Comparison of ENCODE assay signal across 1 cellular context in genomic region chr1:178725603-178726517, GRCh38.
TF ChIP-seq lines count a peak whose summit lies in the region.

No MANE protein-coding gene starts in this region.

TF ChIP-seq in HepG2, 621 proteins besides CTCF, POLR2A, EP300 and RAD21 (continued from another document and continues in another):
- TF ChIP-seq MNT (IDR thresholded peaks at IDR 0.05), result no peak
- no peak for TF ChIP-seq GFI1 (CRISPR knock-in tag; IDR thresholded peaks at IDR 0.05; ENCODE audit: borderline replicate concordance)
- TF ChIP-seq GLMP (CRISPR knock-in tag; IDR thresholded peaks at IDR 0.05; ENCODE audit: borderline replicate concordance), result no peak
- peak; percentile 30; the same call in 1 of the 2 replicates for TF ChIP-seq ZNF704 (CRISPR knock-in tag; IDR thresholded peaks at IDR 0.05; ENCODE audit: borderline replicate concordance)
- no peak for TF ChIP-seq RFX5 (IDR thresholded peaks at IDR 0.05; ENCODE audit: low read depth, low read length)
- TF ChIP-seq RORA (CRISPR knock-in tag; IDR thresholded peaks at IDR 0.05), result no peak
- TF ChIP-seq RBFOX2 (IDR thresholded peaks at IDR 0.05; ENCODE audit: low read depth, low read length), result peak; percentile 77
- peak; percentile 8 for TF ChIP-seq TBL1XR1 (IDR thresholded peaks at IDR 0.05; ENCODE audit: borderline replicate concordance, low read length, partially characterized antibody)
- TF ChIP-seq ZNF326 (CRISPR knock-in tag; IDR thresholded peaks at IDR 0.05; ENCODE audit: borderline replicate concordance), result no peak
- no peak for TF ChIP-seq ARHGAP35 (CRISPR knock-in tag; IDR thresholded peaks at IDR 0.05; ENCODE audit: borderline replicate concordance)
- no peak for TF ChIP-seq TEF (CRISPR knock-in tag; IDR thresholded peaks at IDR 0.05)
- peak; percentile 22; the same call in 1 of the 2 replicates for TF ChIP-seq PITX1 (CRISPR knock-in tag; IDR thresholded peaks at IDR 0.05)
- no peak for TF ChIP-seq MAFF (IDR thresholded peaks at IDR 0.05; ENCODE audit: low read depth, low read length)
- TF ChIP-seq ZNF407 (CRISPR knock-in tag; IDR thresholded peaks at IDR 0.05; ENCODE audit: not compliant biosample characterization), result no peak
- TF ChIP-seq ZBTB7B (CRISPR knock-in tag; IDR thresholded peaks at IDR 0.05), result 0 out of 2 replicates have a peak, but pooled peaks have one; percentile 39
- peak; percentile 48; the same call in 1 of the 2 replicates for TF ChIP-seq MEIS2 (CRISPR knock-in tag; IDR thresholded peaks at IDR 0.05)
- no peak for TF ChIP-seq ZNF550 (CRISPR knock-in tag; IDR thresholded peaks at IDR 0.05; ENCODE audit: borderline replicate concordance)
- TF ChIP-seq ATF1 (CRISPR knock-in tag; IDR thresholded peaks at IDR 0.05), result peak; percentile 23; the same call in 1 of the 2 replicates
- TF ChIP-seq ZNF75D (CRISPR knock-in tag; IDR thresholded peaks at IDR 0.05; ENCODE audit: borderline replicate concordance), result no peak
- TF ChIP-seq XRCC5 (optimal IDR thresholded peaks at IDR 0.05; ENCODE audit: low read length), result peak; percentile 20
- TF ChIP-seq ZBTB37 (CRISPR knock-in tag; IDR thresholded peaks at IDR 0.05), result no peak
- TF ChIP-seq ZNF597 (CRISPR knock-in tag; IDR thresholded peaks at IDR 0.05), result no peak
- no peak for TF ChIP-seq SUZ12 (IDR thresholded peaks at IDR 0.05; ENCODE audit: low read depth, low read length)
- no peak for TF ChIP-seq CBX2 (IDR thresholded peaks at IDR 0.05; ENCODE audit: low read depth, low read length)
- TF ChIP-seq CBX2 (CRISPR knock-in tag; IDR thresholded peaks at IDR 0.05; ENCODE audit: low read depth), result no peak
- TF ChIP-seq ZNF740 (CRISPR knock-in tag; IDR thresholded peaks at IDR 0.05), result 0 out of 2 replicates have a peak, but pooled peaks have one; percentile 25
- no peak for TF ChIP-seq ZNF530 (CRISPR knock-in tag; IDR thresholded peaks at IDR 0.05; ENCODE audit: low read depth)
- 0 out of 2 replicates have a peak, but pooled peaks have one; percentile 15 for TF ChIP-seq PHF21A (CRISPR knock-in tag; IDR thresholded peaks at IDR 0.05)
- peak; percentile 34; the same call in 1 of the 2 replicates for TF ChIP-seq POGZ (CRISPR knock-in tag; IDR thresholded peaks at IDR 0.05)
- no peak for TF ChIP-seq ZNF282 (IDR thresholded peaks at IDR 0.05; ENCODE audit: partially characterized antibody)
- 0 out of 2 replicates have a peak, but pooled peaks have one; percentile 32 for TF ChIP-seq ZNF234 (CRISPR knock-in tag; conservative IDR thresholded peaks at IDR 0.05)
- TF ChIP-seq ZNF574 (CRISPR knock-in tag; IDR thresholded peaks at IDR 0.05), result 0 out of 2 replicates have a peak, but pooled peaks have one; percentile 3
- TF ChIP-seq PHF20 (CRISPR knock-in tag; IDR thresholded peaks at IDR 0.05), result no peak
- TF ChIP-seq RNF219 (CRISPR knock-in tag; IDR thresholded peaks at IDR 0.05), result no peak
- TF ChIP-seq ELF3 (CRISPR knock-in tag; IDR thresholded peaks at IDR 0.05), result peak; percentile 41
- peak; percentile 69 for TF ChIP-seq HOXA5 (CRISPR knock-in tag; IDR thresholded peaks at IDR 0.05)
- no peak for TF ChIP-seq ZNF24 (IDR thresholded peaks at IDR 0.05)
- TF ChIP-seq ZFY (CRISPR knock-in tag; IDR thresholded peaks at IDR 0.05), result peak; percentile 73
- no peak for TF ChIP-seq SIN3B (IDR thresholded peaks at IDR 0.05; ENCODE audit: low read length)
- peak; percentile 57; the same call in 1 of the 2 replicates for TF ChIP-seq KMT2B (CRISPR knock-in tag; IDR thresholded peaks at IDR 0.05)
- no peak for TF ChIP-seq NR2F1 (CRISPR knock-in tag; IDR thresholded peaks at IDR 0.05)
